In genomic region chr4:185202984-185203379, GRCh38 we compare ENCODE assay signal across 8 cellular contexts. TPM values are rescaled to one million over a fixed set of nuclear protein-coding genes. Genes with fewer than 3 reads are reported as not detected.
DNase-seq lines count a peak whose midpoint lies in the region; ATAC-seq, FAIRE-seq and TF ChIP-seq lines count a peak whose summit lies in the region.

No MANE protein-coding gene starts in this region.

- TF ChIP-seq CTCF in testis (IDR thresholded peaks at IDR 0.05) (no peak), D721Med (IDR thresholded peaks at IDR 0.05; ENCODE audit: insufficient read depth, missing control alignments) (no peak)

- peak overlapping the region; percentile 81; the same call in 1 of the 2 replicates for H3K9ac ChIP-seq in iPS-20b (ENCODE audit: low read depth, low read length)

- WGBS in testis, 2 donors = 51 to 62% methylated on average over 7 of the region's 7 CpGs

- no peak overlapping the region for H3K27ac ChIP-seq in iPS-20b (ENCODE audit: low read length)
- peak overlapping the region; percentile 97 to 98 for H3K27ac ChIP-seq in testis

- peaks cover 19% of the 10 kb centered on the region; the same call in 1 of the 2 replicates for H3K4me1 ChIP-seq in iPS-20b (ENCODE audit: insufficient read depth, low read length)
- H3K4me1 ChIP-seq in testis = peaks cover 9% of the 10 kb centered on the region

- H3K36me3 Mint-ChIP-seq in activated T-helper 2 cell treated with anti-CD3 and anti-CD28 coated beads, Interferon-gamma antibody, Interleukin-2, Interleukin-4, amounts not matched to agents 10 μg/mL and 5 μg/mL and 100 μg/mL, durations not matched to agents 14 hours and 24 hours and 36 hours (ENCODE audit: low read depth) = peaks cover 14% of the 10 kb centered on the region

- DNase-seq in activated T-helper 2 cell treated with anti-CD3 and anti-CD28 coated beads, Interferon-gamma antibody, Interleukin-2, Interleukin-4, amounts not matched to agents 10 μg/mL and 5 μg/mL and 100 μg/mL, durations not matched to agents 14 hours and 24 hours and 36 hours (ENCODE audit: low spot score) = no peak
- DNase-seq in testis (no peak), cerebellar nuclear complex (lab: John Stamatoyannopoulos, UW) (no peak), D721Med (ENCODE audit: insufficient read length, low spot score) (no peak)
- no peak for DNase-seq in effector CD8-positive, alpha-beta T cell (lab: John Stamatoyannopoulos, UW)

- FAIRE-seq in D721Med (lab: Jason Lieb, UNC) = no peak

- ATAC-seq in GM18873 (IDR thresholded peaks at IDR 0.05; ENCODE audit: low FRiP score, unreplicated experiment) (peak; percentile 10), HG03064 (IDR thresholded peaks at IDR 0.05; ENCODE audit: low read depth, unreplicated experiment) (peak; percentile 4)

- H3K4me3 Mint-ChIP-seq in activated T-helper 2 cell treated with anti-CD3 and anti-CD28 coated beads, Interferon-gamma antibody, Interleukin-2, Interleukin-4, amounts not matched to agents 10 μg/mL and 5 μg/mL and 100 μg/mL, durations not matched to agents 14 hours and 24 hours and 36 hours (ENCODE audit: low read depth) = peak overlapping the region; percentile 98

- intact Hi-C loops in activated T-helper 2 cell treated with anti-CD3 and anti-CD28 coated beads, Interferon-gamma antibody, Interleukin-2, Interleukin-4, amounts not matched to agents 10 μg/mL and 5 μg/mL and 100 μg/mL, durations not matched to agents 14 hours and 24 hours and 36 hours (cut with micrococcal nuclease) = loop anchor here (2.0 to 10.0 kb wide), 4 partner anchors 38 to 1698 kb away; partner anchors contain the start of genes ACSL1, CCDC110 and ING2
- intact Hi-C loops in testis (cut with DNase I; ENCODE audit: low total_unique reads) = no loop called here

- H3K4me3 ChIP-seq in iPS-20b (ENCODE audit: low read length) (peak overlapping the region; percentile 69), testis (peak overlapping the region; percentile 83 to 92)

- H3K4me1 Mint-ChIP-seq in activated T-helper 2 cell treated with anti-CD3 and anti-CD28 coated beads, Interferon-gamma antibody, Interleukin-2, Interleukin-4, amounts not matched to agents 10 μg/mL and 5 μg/mL and 100 μg/mL, durations not matched to agents 14 hours and 24 hours and 36 hours (ENCODE audit: low read depth) = peaks cover 30% of the 10 kb centered on the region

- H3K36me3 ChIP-seq in iPS-20b (ENCODE audit: insufficient read depth, low read depth, low read length) (0 out of 2 replicates have a peak, but pooled peaks cover 4% of the 10 kb centered on the region), testis (ENCODE audit: low read depth, missing control alignments) (no peaks in the 10 kb centered on the region)

- H3K27me3 Mint-ChIP-seq in activated T-helper 2 cell treated with anti-CD3 and anti-CD28 coated beads, Interferon-gamma antibody, Interleukin-2, Interleukin-4, amounts not matched to agents 10 μg/mL and 5 μg/mL and 100 μg/mL, durations not matched to agents 14 hours and 24 hours and 36 hours (ENCODE audit: low read depth) = peaks cover 2% of the 10 kb centered on the region

- H3K27me3 ChIP-seq in iPS-20b (ENCODE audit: insufficient read depth, low read length) (peaks cover 20% of the 10 kb centered on the region), testis (no peaks in the 10 kb centered on the region)

- TF ChIP-seq POLR2A in testis (IDR thresholded peaks at IDR 0.05) = no peak

- H3K9me3 ChIP-seq in iPS-20b (ENCODE audit: insufficient read depth, low read depth, low read length) (no peaks in the 10 kb centered on the region), testis (no peaks in the 10 kb centered on the region)

- H3K27ac Mint-ChIP-seq in activated T-helper 2 cell treated with anti-CD3 and anti-CD28 coated beads, Interferon-gamma antibody, Interleukin-2, Interleukin-4, amounts not matched to agents 10 μg/mL and 5 μg/mL and 100 μg/mL, durations not matched to agents 14 hours and 24 hours and 36 hours = peak overlapping the region; percentile 99

- H3K9me3 Mint-ChIP-seq in activated T-helper 2 cell treated with anti-CD3 and anti-CD28 coated beads, Interferon-gamma antibody, Interleukin-2, Interleukin-4, amounts not matched to agents 10 μg/mL and 5 μg/mL and 100 μg/mL, durations not matched to agents 14 hours and 24 hours and 36 hours = no peaks in the 10 kb centered on the region

RNA-seq across cellular contexts. Expression of gene CFAP97, which starts 0.8 kb away (rescaled TPM):
- 44.1 and 46.9 TPM in 2 replicates for total RNA-seq in activated T-helper 2 cell treated with anti-CD3 and anti-CD28 coated beads, Interferon-gamma antibody, Interleukin-2, Interleukin-4, amounts not matched to agents 10 μg/mL and 5 μg/mL and 100 μg/mL, durations not matched to agents 14 hours and 24 hours and 36 hours
- 10 to 100 TPM; 49.4 to 54.5 TPM for total RNA-seq in testis
- 59.7 TPM for polyA plus RNA-seq in testis (ENCODE audit: insufficient read depth, low read depth, low replicate concordance)

RNA-seq across cellular contexts. Expression of gene SNX25, which starts 6.4 kb away (rescaled TPM):
- total RNA-seq in activated T-helper 2 cell treated with anti-CD3 and anti-CD28 coated beads, Interferon-gamma antibody, Interleukin-2, Interleukin-4, amounts not matched to agents 10 μg/mL and 5 μg/mL and 100 μg/mL, durations not matched to agents 14 hours and 24 hours and 36 hours = 24.1 and 25.0 TPM in 2 replicates
- 10 to 100 TPM; 45.0 to 50.5 TPM for total RNA-seq in testis
- polyA plus RNA-seq in testis (ENCODE audit: insufficient read depth, low read depth, low replicate concordance) = 20.2 TPM

RNA-seq across cellular contexts. Expression of gene SLC25A4, which starts 59.9 kb away (rescaled TPM):
- 5.0 and 6.0 TPM in 2 replicates for total RNA-seq in activated T-helper 2 cell treated with anti-CD3 and anti-CD28 coated beads, Interferon-gamma antibody, Interleukin-2, Interleukin-4, amounts not matched to agents 10 μg/mL and 5 μg/mL and 100 μg/mL, durations not matched to agents 14 hours and 24 hours and 36 hours
- total RNA-seq in testis = 100 to 1,000 TPM in 1 of 2 donors, 10 to 100 TPM in 1; 60.5 to 104 TPM
- polyA plus RNA-seq in testis (ENCODE audit: insufficient read depth, low read depth, low replicate concordance) = 58.7 TPM
